13 cellular contexts compared by ENCODE assay signal in the genomic region with DNA sequence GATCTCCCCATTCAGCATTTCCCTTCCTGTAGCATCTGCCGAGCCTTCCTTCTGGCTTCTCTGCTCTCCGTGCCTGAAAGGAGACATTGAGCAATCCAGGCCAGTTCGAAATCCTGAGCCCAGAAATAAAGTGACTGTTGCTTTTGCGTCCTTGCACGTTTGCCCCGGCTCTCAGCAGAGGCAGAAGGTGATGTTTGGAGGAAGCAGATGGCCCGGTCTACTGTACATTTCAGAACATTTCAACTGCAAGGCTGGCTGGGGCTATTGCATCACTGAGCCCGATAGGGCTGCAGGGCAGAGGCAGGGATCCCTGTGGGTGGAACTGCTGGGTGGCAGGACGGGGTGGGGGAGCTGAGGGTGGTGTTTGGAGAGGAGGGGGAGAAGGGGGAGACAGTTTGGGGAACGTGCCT. TPM values are rescaled to one million over a fixed set of nuclear protein-coding genes. Genes with fewer than 3 reads are reported as not detected.
DNase-seq lines count a peak whose midpoint lies in the region; TF ChIP-seq lines count a peak whose summit lies in the region.
"Had no signal": no experiment of that assay in that cellular context is flagged by ENCODE, and none has a peak within 500 bp of the region (broad histone marks: within the 10 kb centered on the region; RNA-seq: fewer than 3 reads in every experiment).

No MANE protein-coding gene starts in this region.

- no peaks in the 10 kb centered on the region for H3K9me3 Mint-ChIP-seq in activated naive CD8-positive, alpha-beta T cell (ENCODE audit: low read depth)
- H3K9me3 Mint-ChIP-seq in activated naive CD8-positive, alpha-beta T cell treated with anti-CD3 and anti-CD28 coated beads for 36 hours = no peaks in the 10 kb centered on the region
- H3K9me3 Mint-ChIP-seq: activated T-helper 2 cell treated with anti-CD3 and anti-CD28 coated beads, Interferon-gamma antibody, Interleukin-2, Interleukin-4, amounts not matched to agents 10 μg/mL and 5 μg/mL and 100 μg/mL, durations not matched to agents 14 hours and 24 hours and 36 hours had no signal

- H3K27me3 ChIP-seq in hepatocyte = no peaks in the 10 kb centered on the region
- no peaks in the 10 kb centered on the region for H3K27me3 ChIP-seq in transverse colon
- H3K27me3 ChIP-seq: vagina had no signal

- no peak overlapping the region for H2AFZ ChIP-seq in hepatocyte

- H3K36me3 ChIP-seq in hepatocyte (replicated peaks; ENCODE audit: insufficient read depth, low read depth) (no peaks in the 10 kb centered on the region), transverse colon (no peaks in the 10 kb centered on the region)
- H3K36me3 ChIP-seq: neutrophil, vagina had no signal

- H3K27ac ChIP-seq in hepatocyte = no peak overlapping the region
- peak overlapping the region in 1 of 4 donors; percentile 17 for H3K27ac ChIP-seq in transverse colon
- H3K27ac ChIP-seq: dorsolateral prefrontal cortex, neutrophil, vagina had no signal

- H3K9me2 ChIP-seq in hepatocyte (replicated peaks; ENCODE audit: insufficient read depth) = no peaks in the 10 kb centered on the region

- in situ Hi-C loops in transverse colon (cut with MboI; ENCODE audit: low pct_ligation_motif_present in 1 of 4, low pct_unique_long_range_greater_than_20kb in 1 of 4, low sequenced_read_pairs in 3 of 4) = no loop called here

- H3K36me3 Mint-ChIP-seq in activated naive CD8-positive, alpha-beta T cell = peaks cover 3% of the 10 kb centered on the region
- H3K36me3 Mint-ChIP-seq in activated naive CD8-positive, alpha-beta T cell treated with anti-CD3 and anti-CD28 coated beads for 36 hours = peaks cover 13% of the 10 kb centered on the region

- H3K4me1 ChIP-seq in hepatocyte (ENCODE audit: insufficient read depth) (peaks cover 10% of the 10 kb centered on the region), transverse colon (peaks cover 0 to 4% (median 0%) of the 10 kb centered on the region in 4 donors)

- H3K9me3 ChIP-seq in hepatocyte (ENCODE audit: low read depth) = no peaks in the 10 kb centered on the region
- H3K9me3 ChIP-seq in transverse colon = no peaks in the 10 kb centered on the region
- H3K9me3 ChIP-seq: neutrophil, vagina had no signal

- TF ChIP-seq CTCF in hepatocyte (IDR thresholded peaks at IDR 0.05; ENCODE audit: poor library complexity) (no peak), transverse colon (IDR thresholded peaks at IDR 0.05) (no peak)

- intact Hi-C loops in transverse colon (cut with DNase I; ENCODE audit: low total_unique reads) = no loop called here

- no peak for DNase-seq in activated naive CD8-positive, alpha-beta T cell treated with anti-CD3 and anti-CD28 coated beads for 36 hours
- DNase-seq in SIG-M5 treated with dmso at 0.1 percent for 504 hours (lab: John Stamatoyannopoulos, UW; ENCODE audit: unreplicated experiment) = peak; percentile 98
- peak; percentile 51 for DNase-seq in hepatocyte (ENCODE audit: low spot score)
- DNase-seq in transverse colon = peak; percentile 27
- no peak for DNase-seq in DMS153 treated with DMSO at 0.1 percent for 48 hours (lab: John Stamatoyannopoulos, UW; ENCODE audit: unreplicated experiment)
- DNase-seq in activated CD8-positive, alpha-beta memory T cell treated with anti-CD3 and anti-CD28 coated beads, Interleukin-2, amount 50 U/mL, for 48 hours = no peak
- DNase-seq in NCI-H510A treated with DMSO at 0.1 percent for 48 hours (lab: John Stamatoyannopoulos, UW) = no peak

- H3K4me2 ChIP-seq in hepatocyte = no peak overlapping the region

- no peak overlapping the region for H3K4me3 ChIP-seq in hepatocyte
- no peak overlapping the region for H3K4me3 ChIP-seq in transverse colon
- H3K4me3 ChIP-seq: dorsolateral prefrontal cortex, vagina had no signal

- no peaks in the 10 kb centered on the region for H3K79me2 ChIP-seq in hepatocyte

- H3K4me1 Mint-ChIP-seq in activated naive CD8-positive, alpha-beta T cell (ENCODE audit: low read depth) = peaks cover 50% of the 10 kb centered on the region
- peaks cover 59% of the 10 kb centered on the region for H3K4me1 Mint-ChIP-seq in activated naive CD8-positive, alpha-beta T cell treated with anti-CD3 and anti-CD28 coated beads for 36 hours

- H3K27me3 Mint-ChIP-seq in activated naive CD8-positive, alpha-beta T cell = no peaks in the 10 kb centered on the region
- H3K27me3 Mint-ChIP-seq in activated naive CD8-positive, alpha-beta T cell treated with anti-CD3 and anti-CD28 coated beads for 36 hours = no peaks in the 10 kb centered on the region

- 58% methylated on average over 9 of the region's 10 CpGs for WGBS in hepatocyte (ENCODE audit: low lambda C conversion rate, missing lambda C conversion rate)
- WGBS in transverse colon (ENCODE audit: low coverage in 1 of 2), 2 donors = 42 to 51% methylated on average over 2 to 10 of the region's 10 CpGs

- H3K4me3 Mint-ChIP-seq in activated naive CD8-positive, alpha-beta T cell = peak overlapping the region; percentile 35
- no peak overlapping the region for H3K4me3 Mint-ChIP-seq in activated naive CD8-positive, alpha-beta T cell treated with anti-CD3 and anti-CD28 coated beads for 36 hours

- H3K27ac Mint-ChIP-seq in activated naive CD8-positive, alpha-beta T cell = peak overlapping the region; percentile 78
- no peak overlapping the region for H3K27ac Mint-ChIP-seq in activated naive CD8-positive, alpha-beta T cell treated with anti-CD3 and anti-CD28 coated beads for 36 hours
- H3K27ac Mint-ChIP-seq: activated T-helper 2 cell treated with anti-CD3 and anti-CD28 coated beads, Interferon-gamma antibody, Interleukin-2, Interleukin-4, amounts not matched to agents 10 μg/mL and 5 μg/mL and 100 μg/mL, durations not matched to agents 14 hours and 24 hours and 36 hours had no signal

- TF ChIP-seq POLR2A in transverse colon (IDR thresholded peaks at IDR 0.05) = no peak

- H4K20me1 ChIP-seq in hepatocyte (ENCODE audit: insufficient read depth, poor library complexity, severe bottlenecking) = no peaks in the 10 kb centered on the region

- no peak for TF ChIP-seq EP300 in transverse colon (IDR thresholded peaks at IDR 0.05; ENCODE audit: low read depth)

RNA-seq across cellular contexts. Expression of a gene that starts 29.5 kb away (rescaled TPM):
- 100 to 1,000 TPM; 230 to 234 TPM for total RNA-seq in activated naive CD8-positive, alpha-beta T cell treated with anti-CD3 and anti-CD28 coated beads for 36 hours
- total RNA-seq in hepatocyte (7.2 and 8.4 TPM in 2 replicates), transverse colon (10 to 100 TPM; 20.7 to 70.7 (median 45.2) TPM)
- 4.7 and 6.9 TPM in 2 replicates for polyA plus RNA-seq in hepatocyte
- polyA plus RNA-seq: AG04450 had no signal

Comparison
In these comparisons a context has a peak if more than half of its experiments do, and no peak if none do; other contexts are left out.
1. DNase-seq: peak in SIG-M5 treated with dmso at 0.1 percent for 504 hours (single experiment), hepatocyte (single experiment) and transverse colon (single experiment); none in activated naive CD8-positive, alpha-beta T cell treated with anti-CD3 and anti-CD28 coated beads for 36 hours (single experiment), DMS153 treated with DMSO at 0.1 percent for 48 hours (single experiment), activated CD8-positive, alpha-beta memory T cell treated with anti-CD3 and anti-CD28 coated beads, Interleukin-2, amount 50 U/mL, for 48 hours (single experiment) and NCI-H510A treated with DMSO at 0.1 percent for 48 hours (single experiment).